8 cellular contexts compared by ENCODE assay signal in the genomic region with DNA sequence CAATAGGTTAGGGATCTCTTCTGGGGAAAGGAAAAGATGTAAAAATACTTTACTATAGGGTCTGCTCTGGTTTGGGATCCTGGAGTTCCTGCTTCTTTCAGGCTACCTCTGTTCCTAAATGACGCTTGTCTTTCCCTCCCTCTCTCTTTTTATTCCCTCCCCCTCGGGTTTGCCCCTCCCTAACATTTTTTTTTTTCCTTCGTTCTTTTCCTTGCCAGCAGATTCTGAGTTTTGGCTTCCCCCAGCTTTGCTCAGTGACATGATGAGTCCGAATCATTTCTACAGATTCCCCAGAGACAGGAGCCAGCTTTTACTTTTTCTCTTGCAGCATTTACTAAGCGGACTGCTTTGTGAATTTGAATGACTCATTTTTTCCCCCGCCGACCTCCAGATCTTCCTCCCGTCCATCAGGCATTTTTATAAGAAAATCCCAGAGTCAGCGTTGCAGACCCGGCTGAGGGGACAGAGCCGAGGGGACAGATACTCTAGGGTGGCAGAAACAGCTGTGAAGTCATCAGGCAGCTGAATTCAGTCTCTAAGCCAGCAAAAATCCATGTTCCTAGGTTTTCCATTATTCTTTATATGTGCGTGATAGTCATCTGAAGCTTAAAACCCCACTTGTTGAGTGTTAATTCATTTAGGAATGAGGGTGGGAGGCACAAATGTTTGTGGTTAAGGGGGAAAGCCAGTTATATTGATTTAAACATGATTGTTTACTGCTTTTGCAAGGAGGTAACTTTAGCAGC. TPM values are rescaled to one million over a fixed set of nuclear protein-coding genes. Genes with fewer than 3 reads are reported as not detected.
DNase-seq lines count a peak whose midpoint lies in the region; ATAC-seq and TF ChIP-seq lines count a peak whose summit lies in the region.

A gene with protein sequence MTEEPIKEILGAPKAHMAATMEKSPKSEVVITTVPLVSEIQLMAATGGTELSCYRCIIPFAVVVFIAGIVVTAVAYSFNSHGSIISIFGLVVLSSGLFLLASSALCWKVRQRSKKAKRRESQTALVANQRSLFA (minus strand): TSS at position 123 of the 746 bp plus-strand sequence. CDS start 1,794 bp downstream, outside the sequence.

- POLR2A ChIA-PET in BJ (lab: Charles Lee), result no interaction called here

- H3K27me3 ChIP-seq in BJ (ENCODE audit: control insufficient read depth, insufficient read depth, low read length), result 0 out of 2 replicates have a peak, but pooled peaks cover 1% of the 10 kb centered on the region
- H3K27me3 ChIP-seq in trophoblast cell (ENCODE audit: insufficient read depth, low read length), result no peaks in the 10 kb centered on the region

- no peak within 1 kb of the TSS for H3K18ac ChIP-seq in trophoblast cell (ENCODE audit: low read length)

- H3K4me3 Mint-ChIP-seq in activated CD8-positive, alpha-beta memory T cell treated with anti-CD3 and anti-CD28 coated beads, Interleukin-2, amount 10 ng/mL, durations not matched to agents 7 days and 5 days, result no peak within 1 kb of the TSS

- H2AK5ac ChIP-seq in trophoblast cell (ENCODE audit: low read length), result no peak within 1 kb of the TSS

- in situ Hi-C loops in SK-MEL-5 (cut with HindIII; ENCODE audit: low pct_unique_long_range_greater_than_20kb, low sequenced_read_pairs), result no loop called here

- no peaks in the 10 kb centered on the region for H3K79me2 ChIP-seq in trophoblast cell (ENCODE audit: control insufficient read depth, insufficient read depth, low read length, poor library complexity)

- H2BK5ac ChIP-seq in trophoblast cell (ENCODE audit: low read depth, low read length, poor library complexity), result peak within 1 kb of the TSS; percentile 67

- no peak within 1 kb of the TSS for H4K12ac ChIP-seq in trophoblast cell (ENCODE audit: low read depth, low read length)

- TF ChIP-seq CTCF in BJ (IDR thresholded peaks at IDR 0.05; ENCODE audit: insufficient read depth, low read depth, low read length) (no peak), fibroblast of villous mesenchyme (IDR thresholded peaks at IDR 0.05; ENCODE audit: insufficient read depth, low read depth, low read length) (no peak)

- no peak within 1 kb of the TSS for H3K14ac ChIP-seq in trophoblast cell (ENCODE audit: low read length)

- H3K4me1 Mint-ChIP-seq in activated CD8-positive, alpha-beta memory T cell treated with anti-CD3 and anti-CD28 coated beads, Interleukin-2, amount 10 ng/mL, durations not matched to agents 7 days and 5 days, result no peaks in the 10 kb centered on the region

- H3K27ac ChIP-seq in trophoblast cell (ENCODE audit: low read depth, low read length), result peak within 1 kb of the TSS; percentile 50

- no peak within 1 kb of the TSS for H3K4ac ChIP-seq in trophoblast cell (ENCODE audit: low read depth, low read length)

- no peak within 1 kb of the TSS for H3K9ac ChIP-seq in trophoblast cell (ENCODE audit: low read length)

- peaks cover 8% of the 10 kb centered on the region for H3K79me1 ChIP-seq in trophoblast cell (ENCODE audit: low read length)

- no peak within 1 kb of the TSS for H3K27ac Mint-ChIP-seq in activated CD8-positive, alpha-beta memory T cell treated with anti-CD3 and anti-CD28 coated beads, Interleukin-2, amount 10 ng/mL, durations not matched to agents 7 days and 5 days

- CTCF ChIA-PET in BJ (lab: Yijun Ruan, JAX), result interaction anchor here (0.6 to 8.2 kb wide), 7 partner anchors 12 to 197 kb away, joined by 3 to 60 read pairs (median 4); no protein-coding TSS in a partner anchor
- CTCF ChIA-PET in activated CD8-positive, alpha-beta memory T cell treated with anti-CD3 and anti-CD28 coated beads, Interleukin-2, amount 10 ng/mL, durations not matched to agents 7 days and 5 days (lab: Charles Lee), result no interaction called here

- H3K4me1 ChIP-seq in trophoblast cell (ENCODE audit: control insufficient read depth in 1 of 2, insufficient read depth in 2 of 2, low read length in 2 of 2), result peaks cover 9 to 14% of the 10 kb centered on the region in 2 experiments

- no peaks in the 10 kb centered on the region for H3K36me3 Mint-ChIP-seq in activated CD8-positive, alpha-beta memory T cell treated with anti-CD3 and anti-CD28 coated beads, Interleukin-2, amount 10 ng/mL, durations not matched to agents 7 days and 5 days

- H3K4me3 ChIP-seq in BJ (ENCODE audit: low read depth, low read length), result peak within 1 kb of the TSS; percentile 10
- H3K4me3 ChIP-seq in fibroblast of villous mesenchyme (ENCODE audit: low read depth, low read length), result peak within 1 kb of the TSS; percentile 53
- no peak within 1 kb of the TSS for H3K4me3 ChIP-seq in trophoblast cell (ENCODE audit: low read depth, low read length)

- no peak within 1 kb of the TSS for H3K23ac ChIP-seq in trophoblast cell (ENCODE audit: low read length)

- ATAC-seq in HG03354 (IDR thresholded peaks at IDR 0.05; ENCODE audit: poor library complexity, severe bottlenecking, unreplicated experiment), result no peak
- ATAC-seq in activated CD8-positive, alpha-beta memory T cell treated with anti-CD3 and anti-CD28 coated beads, Interleukin-2, amount 10 ng/mL, durations not matched to agents 7 days and 5 days, result no peak

- peaks cover 69% of the 10 kb centered on the region for H3K27me3 Mint-ChIP-seq in activated CD8-positive, alpha-beta memory T cell treated with anti-CD3 and anti-CD28 coated beads, Interleukin-2, amount 10 ng/mL, durations not matched to agents 7 days and 5 days

- H2BK12ac ChIP-seq in trophoblast cell (ENCODE audit: low read length), result peak within 1 kb of the TSS; percentile 39

- H4K91ac ChIP-seq in trophoblast cell (ENCODE audit: low read depth, low read length), result peak within 1 kb of the TSS; percentile 11

- peak within 1 kb of the TSS; percentile 70 for H2BK120ac ChIP-seq in trophoblast cell (ENCODE audit: insufficient read depth, low read length, poor library complexity)

- no peaks in the 10 kb centered on the region for H3K9me3 ChIP-seq in trophoblast cell (ENCODE audit: insufficient read depth, low read depth, low read length)

- H4K8ac ChIP-seq in trophoblast cell (ENCODE audit: low read depth, low read length), result no peak within 1 kb of the TSS

- H2AFZ ChIP-seq in trophoblast cell (ENCODE audit: insufficient read depth, low read length, poor library complexity), result no peak within 1 kb of the TSS

- DNase-seq in BJ (ENCODE audit: low read depth), result peak; percentile 21
- DNase-seq in SK-MEL-5 (ENCODE audit: low read depth, low spot score), result peak; percentile 60
- DNase-seq in fibroblast of villous mesenchyme (ENCODE audit: low read depth), result peak; percentile 84
- DNase-seq in trophoblast cell, result peak in 1 of 2 donors; percentile 12
- DNase-seq in NCI-H446 treated with DMSO at 0.1 percent for 48 hours (lab: John Stamatoyannopoulos, UW), result no peak
- DNase-seq in NCI-H2196 treated with DMSO at 0.1 percent for 48 hours (lab: John Stamatoyannopoulos, UW; ENCODE audit: unreplicated experiment), result no peak
- DNase-seq in activated CD8-positive, alpha-beta memory T cell treated with anti-CD3 and anti-CD28 coated beads, Interleukin-2, amount 10 ng/mL, durations not matched to agents 7 days and 5 days, result no peak

- peak within 1 kb of the TSS; percentile 53 for H3K4me2 ChIP-seq in trophoblast cell (ENCODE audit: low read length)

- no peaks in the 10 kb centered on the region for H3K36me3 ChIP-seq in BJ (ENCODE audit: control insufficient read depth, insufficient read depth, low read length)
- H3K36me3 ChIP-seq in trophoblast cell (ENCODE audit: control insufficient read depth in 1 of 2, insufficient read depth in 2 of 2, low read length in 2 of 2), result peaks cover 0 to 4% of the 10 kb centered on the region in 2 experiments

- H3K9me3 Mint-ChIP-seq in activated CD8-positive, alpha-beta memory T cell treated with anti-CD3 and anti-CD28 coated beads, Interleukin-2, amount 10 ng/mL, durations not matched to agents 7 days and 5 days (ENCODE audit: low read depth), result no peaks in the 10 kb centered on the region

- no CpG with 5 or more reads among the region's 12 CpGs for WGBS in trophoblast cell (ENCODE audit: extremely low coverage, insufficient coverage, insufficient read length)

RNA-seq across cellular contexts. Expression of the gene that starts here (rescaled TPM):
- polyA plus RNA-seq in BJ (2011; rRNA removed), result 0.07 TPM in 2 replicates
- not detected in 2 replicates for polyA minus RNA-seq in BJ (2011; rRNA and poly(A)+ RNA removed)
- total RNA-seq in SK-MEL-5 (2014; rRNA removed; shearing (Covaris generic)), result 10.4 and 10.7 TPM in 2 replicates
- polyA plus RNA-seq in SK-MEL-5 (2015; cell fraction: cytosol; rRNA removed), result 8.5 and 11.0 TPM in 2 replicates
- 23.7 and 28.1 TPM in 2 replicates for polyA plus RNA-seq in SK-MEL-5 (2015; cell fraction: nucleus; rRNA removed)
- under 0.01 and 1.3 TPM in 2 replicates for total RNA-seq in fibroblast of villous mesenchyme
- polyA plus RNA-seq in trophoblast cell (2013), result 3.7 and 4.1 TPM in 2 replicates
- not detected for total RNA-seq in activated CD8-positive, alpha-beta memory T cell treated with anti-CD3 and anti-CD28 coated beads, Interleukin-2, amount 10 ng/mL, durations not matched to agents 7 days and 5 days

Comparison
In these comparisons a context has a peak if more than half of its experiments do, and no peak if none do; other contexts are left out.
1. Peak in DNase-seq and H3K4me3 ChIP-seq in BJ; RNA of the gene not detected or under 1 TPM.
2. DNase-seq: peak in SK-MEL-5 (single experiment) and fibroblast of villous mesenchyme (single experiment); none in NCI-H446 treated with DMSO at 0.1 percent for 48 hours (single experiment), NCI-H2196 treated with DMSO at 0.1 percent for 48 hours (single experiment) and activated CD8-positive, alpha-beta memory T cell treated with anti-CD3 and anti-CD28 coated beads, Interleukin-2, amount 10 ng/mL, durations not matched to agents 7 days and 5 days (single experiment).